ENCODE assay signal across 8 cellular contexts in the genomic region with DNA sequence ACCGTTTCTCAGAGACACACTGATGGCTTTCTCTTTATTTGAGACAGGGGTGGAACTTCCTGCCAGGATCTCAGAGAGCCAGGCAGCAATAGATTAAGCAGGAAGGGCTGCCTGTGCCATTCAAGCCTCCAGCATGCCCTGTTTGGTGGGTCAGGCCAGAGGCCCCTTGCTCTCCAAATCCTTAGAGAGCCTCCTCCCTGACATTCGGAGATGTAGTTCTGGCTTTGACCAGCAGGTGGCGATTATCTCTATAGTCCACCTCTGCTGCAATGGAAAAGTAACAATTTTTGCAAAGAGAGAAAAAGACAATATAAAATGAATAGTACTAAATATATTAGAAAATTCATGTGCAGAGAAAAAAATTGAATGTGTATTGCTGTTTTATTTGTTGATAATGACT.
A peak's percentile ranks its signal among the peaks of the same experiment; 100 is the strongest.
DNase-seq lines count a peak whose midpoint lies in the region; ATAC-seq and TF ChIP-seq lines count a peak whose summit lies in the region.

No MANE protein-coding gene starts in this region.

- intact Hi-C loops in Panc1 (cut with micrococcal nuclease; ENCODE audit: unreplicated experiment): no loop called here

- peak; percentile 77 for ATAC-seq in Panc1
- no peak for ATAC-seq in HG02884 (IDR thresholded peaks at IDR 0.05; ENCODE audit: unreplicated experiment)

- in situ Hi-C loops in GM13976 (cut with MboI; ENCODE audit: low sequenced_read_pairs, unreplicated experiment) (no loop called here), Panc1 (cut with HindIII; ENCODE audit: low pct_unique_long_range_greater_than_20kb, low sequenced_read_pairs) (no loop called here)

- no peaks in the 10 kb centered on the region for H3K4me1 ChIP-seq in Panc1 (ENCODE audit: control insufficient read depth, insufficient read depth, low read length)
- no peaks in the 10 kb centered on the region for H3K4me1 ChIP-seq in adipocyte (ENCODE audit: control insufficient read depth, insufficient read depth, low read length)

- BruUV-seq in Panc1 (replicated peaks; lab: Mats Ljungman, UMichigan): no TSS peak

- no peak overlapping the region for H3K9ac ChIP-seq in adipocyte (ENCODE audit: low read length)

- no peaks in the 10 kb centered on the region for H3K27me3 ChIP-seq in Panc1 (ENCODE audit: control insufficient read depth, insufficient read depth, low read length)
- H3K27me3 ChIP-seq in adipocyte (replicated peaks; ENCODE audit: control insufficient read depth, insufficient read depth, low read length): peaks cover 19% of the 10 kb centered on the region

- H3K36me3 ChIP-seq in Panc1 (ENCODE audit: control insufficient read depth, insufficient read depth, low read length): no peaks in the 10 kb centered on the region
- no peaks in the 10 kb centered on the region for H3K36me3 ChIP-seq in adipocyte (ENCODE audit: control insufficient read depth, insufficient read depth, low read length, severe bottlenecking)

- TF ChIP-seq CTCF in GM13976 (IDR thresholded peaks at IDR 0.05; ENCODE audit: borderline replicate concordance, control extremely low read depth, extremely low read depth, insufficient read depth, missing control alignments) (peak; percentile 76), Panc1 (IDR thresholded peaks at IDR 0.05) (peak; percentile 79)

- DNase-seq in GM13976 (ENCODE audit: low spot score) (peak; percentile 19), Panc1 (ENCODE audit: low read depth, low spot score) (peak; percentile 22), adipocyte (ENCODE audit: low read depth) (peak; percentile 75), iPS-NIHi11 (ENCODE audit: low spot score) (peak; percentile 13), DMS153 treated with DMSO at 0.1 percent for 48 hours (lab: John Stamatoyannopoulos, UW; ENCODE audit: unreplicated experiment) (no peak), SHP77 (lab: John Stamatoyannopoulos, UW) (no peak)
- DNase-seq in stimulated activated CD4-positive, alpha-beta T cell treated with anti-CD3 and anti-CD28 coated beads, Interleukin-15, amount 100 ng/mL, for 48 hours (ENCODE audit: low read depth in 2 of 2): peak; percentile 28 to 64

- CTCF ChIA-PET in Panc1 (lab: Charles Lee): no interaction called here

- no peak overlapping the region for H3K4me3 ChIP-seq in Panc1 (ENCODE audit: low read depth in 2 of 2, low read length in 2 of 2)
- no peak overlapping the region for H3K4me3 ChIP-seq in adipocyte (ENCODE audit: low read length)

- no peaks in the 10 kb centered on the region for H3K9me3 ChIP-seq in Panc1 (ENCODE audit: control insufficient read depth, insufficient read depth, low read depth, low read length)
- H3K9me3 ChIP-seq in adipocyte (ENCODE audit: control insufficient read depth, low read length): peaks cover 10% of the 10 kb centered on the region

- POLR2A ChIA-PET in Panc1 (lab: Charles Lee): no interaction called here

- H3K27ac ChIP-seq in Panc1 (ENCODE audit: low read length): no peak overlapping the region

Comparison
In these comparisons a context has a peak if more than half of its experiments do, and no peak if none do; other contexts are left out.
1. DNase-seq: peak in GM13976 (single experiment), Panc1 (single experiment), adipocyte (single experiment), iPS-NIHi11 (single experiment) and stimulated activated CD4-positive, alpha-beta T cell treated with anti-CD3 and anti-CD28 coated beads, Interleukin-15, amount 100 ng/mL, for 48 hours (2 of 2); none in DMS153 treated with DMSO at 0.1 percent for 48 hours (single experiment) and SHP77 (0 of 2).